In the genomic region with DNA sequence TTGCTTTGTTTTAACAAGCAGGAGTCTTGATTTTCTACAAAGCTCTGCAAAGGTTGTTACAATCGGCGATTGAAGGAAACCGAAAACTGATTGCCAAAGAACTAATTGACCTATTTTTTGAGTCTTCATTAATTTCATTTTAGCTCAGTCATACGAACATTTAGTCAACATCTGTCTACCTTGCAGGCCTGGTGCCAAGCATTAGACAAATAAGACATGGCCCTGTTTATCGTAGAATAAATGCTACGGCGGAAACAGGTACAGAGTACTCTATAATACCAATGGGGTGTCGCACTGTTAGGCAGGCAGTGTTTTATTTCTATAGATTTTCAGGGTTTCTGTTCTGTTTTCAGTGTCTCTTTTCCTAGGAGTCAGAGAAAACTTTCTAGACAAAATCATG, we compare ENCODE assay signal across 20 cellular contexts.
DNase-seq lines count a peak whose midpoint lies in the region; ATAC-seq, FAIRE-seq and TF ChIP-seq lines count a peak whose summit lies in the region.
"Had no signal": no experiment of that assay in that cellular context is flagged by ENCODE, and none has a peak within 500 bp of the region (broad histone marks: within the 10 kb centered on the region; RNA-seq: fewer than 3 reads in every experiment).

No MANE protein-coding gene starts in this region.

- H4K20me1 ChIP-seq in DND-41 (ENCODE audit: insufficient read depth, low read length) (no peaks in the 10 kb centered on the region), OCI-LY3 (ENCODE audit: insufficient read depth, low read length) (no peaks in the 10 kb centered on the region), endothelial cell of umbilical vein (replicated peaks; ENCODE audit: control insufficient read depth, extremely low read depth, insufficient read depth, low read length) (no peaks in the 10 kb centered on the region)

- DNase-seq in DND-41 (no peak), endothelial cell of umbilical vein (ENCODE audit: low read depth, low spot score) (no peak), progenitor cell of endocrine pancreas (ENCODE audit: low spot score, unreplicated experiment) (no peak), COLO668 (lab: John Stamatoyannopoulos, UW; ENCODE audit: unreplicated experiment) (no peak), vagina (ENCODE audit: extremely low spot score in 2 of 2) (no peak)
- DNase-seq: ACHN, AML-193, DMS79 treated with DMSO at 0.1 percent for 48 hours, Kasumi-1, MG63, NCI-H1092 treated with DMSO at 0.1 percent for 48 hours, NCI-H146, NCI-H510A treated with DMSO at 0.1 percent for 48 hours had no signal

- no peaks in the 10 kb centered on the region for H3K36me3 Mint-ChIP-seq in progenitor cell of endocrine pancreas (ENCODE audit: insufficient read depth)

- H3K27me3 Mint-ChIP-seq in progenitor cell of endocrine pancreas, result no peaks in the 10 kb centered on the region

- H3K9me3 Mint-ChIP-seq in progenitor cell of endocrine pancreas (ENCODE audit: low read depth), result no peaks in the 10 kb centered on the region

- H3K4me1 Mint-ChIP-seq in progenitor cell of endocrine pancreas (ENCODE audit: low read depth), result peaks cover 26% of the 10 kb centered on the region

- intact Hi-C loops in endothelial cell of umbilical vein (cut with micrococcal nuclease), result loop anchor here (5.0 kb wide), 1 partner anchor 765 kb away; no protein-coding TSS in a partner anchor
- intact Hi-C loops in vagina (cut with DNase I), result no loop called here

- CTCF ChIA-PET in endothelial cell of umbilical vein (lab: Charles Lee), result interaction anchor here (1.0 to 1.8 kb wide), 3 partner anchors 10 to 1574 kb away, joined by 3 to 10 read pairs (median 5); no protein-coding TSS in a partner anchor

- no TSS peak for BruUV-seq in endothelial cell of umbilical vein (replicated peaks; lab: Mats Ljungman, UMichigan)

- H3K4me3 Mint-ChIP-seq in progenitor cell of endocrine pancreas (ENCODE audit: low read depth), result no peak overlapping the region

- peaks cover 15% of the 10 kb centered on the region for H3K4me1 ChIP-seq in DND-41 (ENCODE audit: insufficient read depth, low read length)
- H3K4me1 ChIP-seq in OCI-LY3 (ENCODE audit: low read length), result peaks cover 55% of the 10 kb centered on the region
- no peaks in the 10 kb centered on the region for H3K4me1 ChIP-seq in endothelial cell of umbilical vein (ENCODE audit: control insufficient read depth, extremely low read depth, insufficient read depth, low read length)
- H3K4me1 ChIP-seq in vagina, result no peaks in the 10 kb centered on the region

- ATAC-seq in DND-41 (ENCODE audit: insufficient read depth, low read depth) (no peak), HG03565 (IDR thresholded peaks at IDR 0.05; ENCODE audit: unreplicated experiment) (no peak), GM21447 (IDR thresholded peaks at IDR 0.05; ENCODE audit: unreplicated experiment) (no peak)

- H3K36me3 ChIP-seq in DND-41 (ENCODE audit: insufficient read depth, low read length) (no peaks in the 10 kb centered on the region), OCI-LY3 (replicated peaks; ENCODE audit: low read depth, low read length) (peaks cover 4% of the 10 kb centered on the region), endothelial cell of umbilical vein (ENCODE audit: control insufficient read depth in 2 of 2, extremely low read depth in 1 of 2, insufficient read depth in 2 of 2, low read length in 2 of 2) (no peaks in the 10 kb centered on the region), vagina (no peaks in the 10 kb centered on the region)
- H3K36me3 ChIP-seq: HAP-1, MG63 had no signal

- no peaks in the 10 kb centered on the region for H3K9me1 ChIP-seq in endothelial cell of umbilical vein (replicated peaks; ENCODE audit: control insufficient read depth, extremely low read depth, insufficient read depth, low read length)

- no peak overlapping the region for H3K9ac ChIP-seq in DND-41 (ENCODE audit: low read depth, low read length)
- H3K9ac ChIP-seq in OCI-LY3 (ENCODE audit: low read length), result peak overlapping the region; percentile 69
- no peak overlapping the region for H3K9ac ChIP-seq in endothelial cell of umbilical vein (replicated peaks; ENCODE audit: extremely low read depth, insufficient read depth, low read length)

- TF ChIP-seq CTCF in DND-41 (IDR thresholded peaks at IDR 0.05; ENCODE audit: borderline replicate concordance, extremely low read depth, low read length, poor library complexity, severe bottlenecking), result no peak
- TF ChIP-seq CTCF in OCI-LY3 (IDR thresholded peaks at IDR 0.05; ENCODE audit: low read depth, low read length), result no peak
- no peak for TF ChIP-seq CTCF in endothelial cell of umbilical vein (IDR thresholded peaks at IDR 0.05; ENCODE audit: extremely low read depth in 1 of 2, insufficient read depth in 1 of 2, low read depth in 1 of 2, low read length in 2 of 2)
- no peak for TF ChIP-seq CTCF in progenitor cell of endocrine pancreas (IDR thresholded peaks at IDR 0.05; ENCODE audit: unreplicated experiment)
- no peak for TF ChIP-seq CTCF in vagina (IDR thresholded peaks at IDR 0.05)

- H2AFZ ChIP-seq in DND-41 (ENCODE audit: low read depth, low read length), result 0 out of 2 replicates have a peak overlapping the region, but pooled peaks have one; percentile 30
- H2AFZ ChIP-seq in OCI-LY3 (ENCODE audit: low read depth, low read length), result peak overlapping the region; percentile 2; the same call in 1 of the 2 replicates
- H2AFZ ChIP-seq in endothelial cell of umbilical vein (ENCODE audit: low read depth, low read length), result no peak overlapping the region

- no peak overlapping the region for H3K4me2 ChIP-seq in DND-41 (ENCODE audit: insufficient read depth, low read length)
- peak overlapping the region; percentile 76 for H3K4me2 ChIP-seq in OCI-LY3 (ENCODE audit: low read length)
- no peak overlapping the region for H3K4me2 ChIP-seq in endothelial cell of umbilical vein (ENCODE audit: insufficient read depth, low read length)

- no peaks in the 10 kb centered on the region for H3K79me2 ChIP-seq in DND-41 (ENCODE audit: insufficient read depth, low read length)
- no peaks in the 10 kb centered on the region for H3K79me2 ChIP-seq in OCI-LY3 (ENCODE audit: low read length)
- H3K79me2 ChIP-seq in endothelial cell of umbilical vein (ENCODE audit: control insufficient read depth, insufficient read depth, low read length), result no peaks in the 10 kb centered on the region

- H3K27ac Mint-ChIP-seq in progenitor cell of endocrine pancreas, result peak overlapping the region; percentile 74

- H3K27me3 ChIP-seq in DND-41 (ENCODE audit: insufficient read depth, low read length, poor library complexity) (no peaks in the 10 kb centered on the region), OCI-LY3 (ENCODE audit: low read depth, low read length) (no peaks in the 10 kb centered on the region), endothelial cell of umbilical vein (ENCODE audit: control insufficient read depth in 2 of 2, insufficient read depth in 2 of 2, low read length in 2 of 2) (peaks cover 0 to 4% of the 10 kb centered on the region in 2 experiments), vagina (no peaks in the 10 kb centered on the region)
- H3K27me3 ChIP-seq: MG63 had no signal

- peak; percentile 59 for FAIRE-seq in endothelial cell of umbilical vein (lab: Jason Lieb, UNC)
- FAIRE-seq: G401.6, HTR-8/SVneo had no signal

- no peak overlapping the region for H3K4me3 ChIP-seq in DND-41 (ENCODE audit: low read depth in 1 of 2, low read length in 2 of 2)
- H3K4me3 ChIP-seq in OCI-LY3 (ENCODE audit: low read length), result peak overlapping the region; percentile 65
- no peak overlapping the region for H3K4me3 ChIP-seq in endothelial cell of umbilical vein (replicated peaks in 1 of 3; ENCODE audit: insufficient read depth in 1 of 3, low read depth in 1 of 3, low read length in 3 of 3)
- H3K4me3 ChIP-seq in vagina, result no peak overlapping the region
- H3K4me3 ChIP-seq: HAP-1, MG63 had no signal

- no peaks in the 10 kb centered on the region for H3K9me3 ChIP-seq in DND-41 (ENCODE audit: insufficient read depth, low read length, severe bottlenecking)
- H3K9me3 ChIP-seq in OCI-LY3 (ENCODE audit: insufficient read depth, low read length), result peaks cover 3% of the 10 kb centered on the region; the same call in 1 of the 2 replicates
- no peaks in the 10 kb centered on the region for H3K9me3 ChIP-seq in endothelial cell of umbilical vein (replicated peaks; ENCODE audit: control insufficient read depth, insufficient read depth, low read length)
- H3K9me3 ChIP-seq in vagina, result no peaks in the 10 kb centered on the region
- H3K9me3 ChIP-seq: HAP-1, MG63 had no signal

- H3K27ac ChIP-seq in DND-41 (ENCODE audit: low read length) (no peak overlapping the region), OCI-LY3 (ENCODE audit: low read length) (peak overlapping the region; percentile 70), endothelial cell of umbilical vein (ENCODE audit: insufficient read depth, low read depth, low read length) (no peak overlapping the region), vagina (no peak overlapping the region)
- H3K27ac ChIP-seq: C4-2B had no signal

- TF ChIP-seq POLR2A in endothelial cell of umbilical vein (IDR thresholded peaks at IDR 0.05; ENCODE audit: low read depth, low read length) (no peak), vagina (IDR thresholded peaks at IDR 0.05) (no peak)

- POLR2A ChIA-PET in endothelial cell of umbilical vein (lab: Charles Lee), result no interaction called here

- dilution Hi-C loops in endothelial cell of umbilical vein (cut with MboI; ENCODE audit: extremely low pct_ligation_motif_present, low sequenced_read_pairs), result no loop called here

TF ChIP-seq in endothelial cell of umbilical vein, 7 proteins besides CTCF, POLR2A, EP300 and RAD21:
- TF ChIP-seq MYC (IDR thresholded peaks at IDR 0.05; ENCODE audit: low read depth, low read length), result no peak
- TF ChIP-seq FOS (IDR thresholded peaks at IDR 0.05; ENCODE audit: borderline replicate concordance, insufficient read depth, low read length), result no peak
- no peak for TF ChIP-seq EZH2 (IDR thresholded peaks at IDR 0.05; ENCODE audit: borderline replicate concordance, low read depth, low read length, severe bottlenecking)
- TF ChIP-seq JUN (IDR thresholded peaks at IDR 0.05; ENCODE audit: borderline replicate concordance, insufficient read depth, insufficient read length, low read depth), result no peak
- no peak for TF ChIP-seq GATA2 (IDR thresholded peaks at IDR 0.05; ENCODE audit: insufficient read depth, insufficient read length, low read depth, low read length)
- TF ChIP-seq, protein P1, sequence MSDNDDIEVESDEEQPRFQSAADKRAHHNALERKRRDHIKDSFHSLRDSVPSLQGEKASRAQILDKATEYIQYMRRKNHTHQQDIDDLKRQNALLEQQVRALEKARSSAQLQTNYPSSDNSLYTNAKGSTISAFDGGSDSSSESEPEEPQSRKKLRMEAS (IDR thresholded peaks at IDR 0.05; ENCODE audit: insufficient read depth, insufficient read length), result no peak
- no peak for TF ChIP-seq POLR2AphosphoS5 (IDR thresholded peaks at IDR 0.05; ENCODE audit: insufficient read depth, low read depth, low read length)
TF ChIP-seq in endothelial cell of umbilical vein: peak in this region for 0.
